Comparison of ENCODE assay signal across 8 cellular contexts in genomic region chr6:109073344-109074235, GRCh38.
A peak's percentile ranks its signal among the peaks of the same experiment; 100 is the strongest.
DNase-seq lines count a peak whose midpoint lies in the region; ATAC-seq and TF ChIP-seq lines count a peak whose summit lies in the region.

No MANE protein-coding gene starts in this region.

- ATAC-seq in stimulated activated naive CD8-positive, alpha-beta T cell treated with anti-CD3 and anti-CD28 coated beads, Interleukin-15, Interleukin-2, amounts not matched to agents 100 U/mL and 50 U/mL, for 24 hours = no peak
- ATAC-seq in GM19397 (IDR thresholded peaks at IDR 0.05; ENCODE audit: unreplicated experiment) = no peak

- H3K27ac ChIP-seq in SU-DHL-6 (ENCODE audit: low read depth, low read length) = no peak overlapping the region

- no peaks in the 10 kb centered on the region for H4K20me1 ChIP-seq in SU-DHL-6 (ENCODE audit: low read depth, low read length)

- H3K27me3 ChIP-seq in SU-DHL-6 (ENCODE audit: low read length) = no peaks in the 10 kb centered on the region

- no peak overlapping the region for H3K4me2 ChIP-seq in SU-DHL-6 (ENCODE audit: low read depth, low read length, poor library complexity, severe bottlenecking)

- no peaks in the 10 kb centered on the region for H3K79me2 ChIP-seq in SU-DHL-6 (ENCODE audit: insufficient read depth, low read length)

- H3K9ac ChIP-seq in SU-DHL-6 (ENCODE audit: low read length) = no peak overlapping the region

- H3K4me3 ChIP-seq in SU-DHL-6 (ENCODE audit: insufficient read depth, low read length, poor library complexity, severe bottlenecking) (no peak overlapping the region), cardiac fibroblast (replicated peaks in 1 of 2; ENCODE audit: low read depth in 2 of 2, low read length in 2 of 2) (no peak overlapping the region)

- H3K36me3 Mint-ChIP-seq in activated T-cell treated with anti-CD3 and anti-CD28 coated beads, Interleukin-2, amount 50 U/mL, for 24 hours (ENCODE audit: low read depth) = no peaks in the 10 kb centered on the region

- peak; percentile 55 for TF ChIP-seq CTCF in SU-DHL-6 (IDR thresholded peaks at IDR 0.05; ENCODE audit: insufficient read depth, low read length, poor library complexity, severe bottlenecking)
- peak; percentile 50 for TF ChIP-seq CTCF in cardiac fibroblast (IDR thresholded peaks at IDR 0.05; ENCODE audit: low read depth, low read length)

- H3K27ac Mint-ChIP-seq in activated T-cell treated with anti-CD3 and anti-CD28 coated beads, Interleukin-2, amount 50 U/mL, for 24 hours = no peak overlapping the region

- H3K9me3 ChIP-seq in SU-DHL-6 (ENCODE audit: insufficient read depth, low read length) = no peaks in the 10 kb centered on the region

- H3K9me2 ChIP-seq in SU-DHL-6 (replicated peaks; ENCODE audit: insufficient read depth, low read length) = no peaks in the 10 kb centered on the region

- peaks cover 28% of the 10 kb centered on the region for H3K4me1 Mint-ChIP-seq in activated T-cell treated with anti-CD3 and anti-CD28 coated beads, Interleukin-2, amount 50 U/mL, for 24 hours (ENCODE audit: low read depth)

- H2AFZ ChIP-seq in SU-DHL-6 (ENCODE audit: low read depth, low read length, severe bottlenecking) = no peak overlapping the region

- no peaks in the 10 kb centered on the region for H3K9me3 Mint-ChIP-seq in activated T-cell treated with anti-CD3 and anti-CD28 coated beads, Interleukin-2, amount 50 U/mL, for 24 hours

- H3K36me3 ChIP-seq in SU-DHL-6 (ENCODE audit: low read length) = no peaks in the 10 kb centered on the region

- peak; percentile 40 for DNase-seq in activated T-cell treated with anti-CD3 and anti-CD28 coated beads for 24 hours (ENCODE audit: low read depth)
- no peak for DNase-seq in activated T-cell treated with anti-CD3 and anti-CD28 coated beads, Interleukin-2, amount 50 U/mL, for 24 hours
- peak; percentile 53 for DNase-seq in NCI-H128 (lab: John Stamatoyannopoulos, UW; ENCODE audit: unreplicated experiment)
- peak; percentile 87 to 88 for DNase-seq in cardiac fibroblast (ENCODE audit: low read depth in 2 of 2)
- peak; percentile 66 for DNase-seq in kidney tubule cell (ENCODE audit: low spot score)
- DNase-seq in stimulated activated naive CD8-positive, alpha-beta T cell treated with anti-CD3 and anti-CD28 coated beads, Interleukin-15, Interleukin-2, amounts not matched to agents 100 U/mL and 50 U/mL, for 24 hours = peak; percentile 48

- H3K27me3 Mint-ChIP-seq in activated T-cell treated with anti-CD3 and anti-CD28 coated beads, Interleukin-2, amount 50 U/mL, for 24 hours = no peaks in the 10 kb centered on the region

- no peaks in the 10 kb centered on the region for H3F3A ChIP-seq in SU-DHL-6 (ENCODE audit: insufficient read depth)

- no peak overlapping the region for H3K4me3 Mint-ChIP-seq in activated T-cell treated with anti-CD3 and anti-CD28 coated beads, Interleukin-2, amount 50 U/mL, for 24 hours
